Comparison of ENCODE assay signal across 9 cellular contexts in the genomic region with DNA sequence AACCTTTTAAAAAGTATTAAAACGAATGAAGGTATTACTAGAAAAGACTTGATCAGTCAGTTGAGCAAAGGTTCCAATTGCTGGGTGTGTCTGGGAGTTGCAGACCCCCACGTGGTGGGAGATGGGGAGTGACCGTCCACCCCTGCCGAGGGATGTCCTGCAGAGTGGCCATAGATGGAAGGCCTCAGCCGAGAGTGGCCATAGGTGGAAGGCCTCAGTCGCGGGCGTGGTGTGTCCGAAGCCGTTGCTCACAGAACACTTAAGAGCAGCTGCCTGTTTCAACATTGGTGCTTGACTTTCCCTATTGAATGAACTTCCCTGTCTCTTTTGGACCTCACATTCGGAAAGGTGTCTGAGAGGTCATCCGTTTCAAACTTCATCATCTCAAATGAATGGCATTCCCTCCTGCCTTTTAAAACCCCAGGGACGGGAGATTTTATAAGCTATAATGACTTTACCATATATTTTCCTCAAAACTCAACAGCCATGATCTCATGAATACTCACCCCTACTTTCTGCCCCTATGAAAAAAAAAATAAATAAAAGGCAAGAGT.
DNase-seq lines count a peak whose midpoint lies in the region; ATAC-seq and TF ChIP-seq lines count a peak whose summit lies in the region.
"Had no signal": no experiment of that assay in that cellular context is flagged by ENCODE, and none has a peak within 500 bp of the region (broad histone marks: within the 10 kb centered on the region; RNA-seq: fewer than 3 reads in every experiment).

No MANE protein-coding gene starts in this region.

- TF ChIP-seq CTCF in CD14-positive monocyte (IDR thresholded peaks at IDR 0.05): no peak

- no peak for ATAC-seq in effector memory CD8-positive, alpha-beta T cell (replicated peaks)

- H3K23ac ChIP-seq in trophoblast cell (ENCODE audit: low read length): no peak overlapping the region

- H3K4me2 ChIP-seq in trophoblast cell (ENCODE audit: low read length): no peak overlapping the region

- no peak overlapping the region for H3K18ac ChIP-seq in trophoblast cell (ENCODE audit: low read length)

- H3K4me3 ChIP-seq in CD4-positive, alpha-beta memory T cell (ENCODE audit: low read length in 2 of 2): no peak overlapping the region
- no peak overlapping the region for H3K4me3 ChIP-seq in skeletal muscle tissue (ENCODE audit: low read length in 3 of 3)
- H3K4me3 ChIP-seq in trophoblast cell (ENCODE audit: low read depth, low read length): no peak overlapping the region

- H2AK5ac ChIP-seq in trophoblast cell (ENCODE audit: low read length): no peak overlapping the region

- H4K8ac ChIP-seq in trophoblast cell (ENCODE audit: low read depth, low read length): no peak overlapping the region

- no peak overlapping the region for H2AFZ ChIP-seq in trophoblast cell (ENCODE audit: insufficient read depth, low read length, poor library complexity)

- no peaks in the 10 kb centered on the region for H3K79me2 ChIP-seq in trophoblast cell (ENCODE audit: control insufficient read depth, insufficient read depth, low read length, poor library complexity)

- H3K9me3 Mint-ChIP-seq in CD4-positive, alpha-beta memory T cell: peaks cover 0 to 2% (median 0%) of the 10 kb centered on the region in 8 donors
- no peaks in the 10 kb centered on the region for H3K9me3 Mint-ChIP-seq in effector memory CD8-positive, alpha-beta T cell
- H3K9me3 Mint-ChIP-seq in CD14-positive monocyte: peaks cover 0 to 2% (median 0%) of the 10 kb centered on the region in 7 donors

- H3K36me3 ChIP-seq in CD4-positive, alpha-beta memory T cell (ENCODE audit: insufficient read depth, low read length): no peaks in the 10 kb centered on the region
- H3K36me3 ChIP-seq in skeletal muscle tissue (ENCODE audit: control insufficient read depth in 3 of 3, insufficient read depth in 3 of 3, low read length in 3 of 3) (no peaks in the 10 kb centered on the region), trophoblast cell (ENCODE audit: control insufficient read depth in 1 of 2, insufficient read depth in 2 of 2, low read length in 2 of 2) (no peaks in the 10 kb centered on the region)

- H2BK5ac ChIP-seq in trophoblast cell (ENCODE audit: low read depth, low read length, poor library complexity): no peak overlapping the region

- H3K9me3 ChIP-seq in CD4-positive, alpha-beta memory T cell (ENCODE audit: control insufficient read depth in 1 of 2, low read length in 2 of 2): no peaks in the 10 kb centered on the region
- H3K9me3 ChIP-seq in skeletal muscle tissue (ENCODE audit: control insufficient read depth in 3 of 3, low read length in 3 of 3): no peaks in the 10 kb centered on the region
- no peaks in the 10 kb centered on the region for H3K9me3 ChIP-seq in trophoblast cell (ENCODE audit: insufficient read depth, low read depth, low read length)

- H3K4me1 ChIP-seq in CD4-positive, alpha-beta memory T cell (ENCODE audit: insufficient read depth, low read length): peaks cover 13% of the 10 kb centered on the region
- H3K4me1 ChIP-seq in skeletal muscle tissue (ENCODE audit: control insufficient read depth in 3 of 3, insufficient read depth in 3 of 3, low read length in 3 of 3) (peaks cover 0 to 3% (median 2%) of the 10 kb centered on the region in 3 donors), trophoblast cell (ENCODE audit: control insufficient read depth in 1 of 2, insufficient read depth in 2 of 2, low read length in 2 of 2) (no peaks in the 10 kb centered on the region)

- no peak overlapping the region for H2BK12ac ChIP-seq in trophoblast cell (ENCODE audit: low read length)

- H3K79me1 ChIP-seq in trophoblast cell (ENCODE audit: low read length): no peaks in the 10 kb centered on the region

- H3K27ac ChIP-seq in CD4-positive, alpha-beta memory T cell (ENCODE audit: low read depth, low read length): no peak overlapping the region
- H3K27ac ChIP-seq in skeletal muscle tissue (ENCODE audit: low read depth, low read length) (peak overlapping the region; percentile 66), trophoblast cell (ENCODE audit: low read depth, low read length) (no peak overlapping the region)
- H3K27ac ChIP-seq: VCaP had no signal

- no peak overlapping the region for H2BK120ac ChIP-seq in trophoblast cell (ENCODE audit: insufficient read depth, low read length, poor library complexity)

- H3K36me3 Mint-ChIP-seq in CD4-positive, alpha-beta memory T cell: no peaks in the 10 kb centered on the region
- no peaks in the 10 kb centered on the region for H3K36me3 Mint-ChIP-seq in effector memory CD8-positive, alpha-beta T cell (ENCODE audit: insufficient read depth)
- H3K36me3 Mint-ChIP-seq in CD14-positive monocyte: no peaks in the 10 kb centered on the region

- H3K4ac ChIP-seq in trophoblast cell (ENCODE audit: low read depth, low read length): no peak overlapping the region

- DNase-seq in CD4-positive, alpha-beta memory T cell: no peak
- DNase-seq in LHCN-M2 (ENCODE audit: low read depth): peak; percentile 8
- no peak for DNase-seq in effector memory CD8-positive, alpha-beta T cell
- no peak for DNase-seq in CD14-positive monocyte (ENCODE audit: low spot score)
- no peak for DNase-seq in trophoblast cell
- no peak for DNase-seq in DMS53 treated with DMSO at 0.1 percent for 48 hours (lab: John Stamatoyannopoulos, UW; ENCODE audit: unreplicated experiment)
- DNase-seq in activated effector memory CD4-positive, alpha-beta T cell treated with anti-CD3 and anti-CD28 coated beads, Interleukin-2, amount 50 U/mL, for 16 hours: no peak

- H3K27me3 Mint-ChIP-seq in CD4-positive, alpha-beta memory T cell: no peaks in the 10 kb centered on the region
- no peaks in the 10 kb centered on the region for H3K27me3 Mint-ChIP-seq in effector memory CD8-positive, alpha-beta T cell
- H3K27me3 Mint-ChIP-seq in CD14-positive monocyte (ENCODE audit: low read depth in 3 of 3): peaks cover 2 to 6% (median 4%) of the 10 kb centered on the region in 3 donors

- CTCF ChIA-PET in CD4-positive, alpha-beta memory T cell (lab: Charles Lee; ENCODE audit: partially characterized antibody): interaction anchor here (1.2 to 1.8 kb wide), 2 partner anchors 13 to 238 kb away, joined by 3 to 5 read pairs; no protein-coding TSS in a partner anchor

- H4K12ac ChIP-seq in trophoblast cell (ENCODE audit: low read depth, low read length): no peak overlapping the region

- WGBS in trophoblast cell (ENCODE audit: extremely low coverage, insufficient coverage, insufficient read length): no CpG with 5 or more reads among the region's 13 CpGs

- H3K4me1 Mint-ChIP-seq in CD4-positive, alpha-beta memory T cell: peaks cover 26 to 38% (median 32%) of the 10 kb centered on the region in 4 donors
- peaks cover 18 to 27% of the 10 kb centered on the region in 2 donors for H3K4me1 Mint-ChIP-seq in effector memory CD8-positive, alpha-beta T cell (ENCODE audit: low read depth in 2 of 2)
- H3K4me1 Mint-ChIP-seq in CD14-positive monocyte: peaks cover 10% of the 10 kb centered on the region

- H4K91ac ChIP-seq in trophoblast cell (ENCODE audit: low read depth, low read length): no peak overlapping the region

- H3K27ac Mint-ChIP-seq in CD4-positive, alpha-beta memory T cell: peak overlapping the region in 6 of 7 donors; percentile 57 to 79 (median 76)
- peak overlapping the region; percentile 23 to 86 for H3K27ac Mint-ChIP-seq in effector memory CD8-positive, alpha-beta T cell
- no peak overlapping the region for H3K27ac Mint-ChIP-seq in CD14-positive monocyte

- H3K27me3 ChIP-seq in CD4-positive, alpha-beta memory T cell (ENCODE audit: insufficient read depth, low read length): no peaks in the 10 kb centered on the region
- H3K27me3 ChIP-seq in skeletal muscle tissue (ENCODE audit: control insufficient read depth in 3 of 3, insufficient read depth in 3 of 3, low read length in 3 of 3): no peaks in the 10 kb centered on the region
- no peaks in the 10 kb centered on the region for H3K27me3 ChIP-seq in trophoblast cell (ENCODE audit: insufficient read depth, low read length)

- H3K14ac ChIP-seq in trophoblast cell (ENCODE audit: low read length): no peak overlapping the region

- POLR2A ChIA-PET in CD4-positive, alpha-beta memory T cell (lab: Charles Lee; ENCODE audit: partially characterized antibody): interaction anchor here (1.5 kb wide), 1 partner anchor 30 kb away, joined by 4 read pairs; no protein-coding TSS in a partner anchor

- no peak overlapping the region for H3K9ac ChIP-seq in skeletal muscle tissue (ENCODE audit: low read depth in 1 of 3, low read length in 3 of 3)
- no peak overlapping the region for H3K9ac ChIP-seq in trophoblast cell (ENCODE audit: low read length)

- intact Hi-C loops in CD4-positive, alpha-beta memory T cell (cut with micrococcal nuclease): no loop called here
- intact Hi-C loops in CD14-positive monocyte (cut with micrococcal nuclease): no loop called here

- H3K4me3 Mint-ChIP-seq in CD4-positive, alpha-beta memory T cell: peak overlapping the region in 2 of 8 donors; percentile 31 to 32
- no peak overlapping the region for H3K4me3 Mint-ChIP-seq in effector memory CD8-positive, alpha-beta T cell
- H3K4me3 Mint-ChIP-seq in CD14-positive monocyte: no peak overlapping the region

Comparison
In these comparisons a context has a peak if more than half of its experiments do, and no peak if none do; other contexts are left out.
1. H3K27ac Mint-ChIP-seq: peak in CD4-positive, alpha-beta memory T cell (6 of 7) and effector memory CD8-positive, alpha-beta T cell (2 of 2); none in CD14-positive monocyte (0 of 7).